Comparison of ENCODE assay signal across 6 cellular contexts in the genomic region with DNA sequence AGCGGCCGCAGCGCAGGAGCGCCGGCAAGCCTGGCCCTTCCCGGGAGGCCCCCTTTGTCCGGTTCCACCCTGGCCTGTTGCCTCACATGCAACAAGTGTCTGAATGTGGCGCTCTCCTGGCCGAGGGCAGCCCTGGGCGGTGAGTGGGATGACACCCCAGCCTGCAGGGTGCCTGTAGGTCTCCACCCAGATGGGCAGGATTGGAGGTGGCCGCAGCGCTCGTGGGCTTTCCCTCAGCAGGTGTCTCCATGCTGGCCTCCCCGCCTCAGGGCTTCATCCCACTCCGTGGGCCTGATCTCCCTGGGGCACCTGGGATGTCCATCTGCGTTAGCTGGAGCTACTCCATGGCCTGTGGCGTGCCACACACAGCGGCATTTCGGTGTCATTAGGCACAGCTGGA. TPM values are rescaled to one million over a fixed set of nuclear protein-coding genes. Genes with fewer than 3 reads are reported as not detected.
DNase-seq lines count a peak whose midpoint lies in the region; ATAC-seq and TF ChIP-seq lines count a peak whose summit lies in the region.

No MANE protein-coding gene starts in this region.

- H3K27ac Mint-ChIP-seq in IgD-negative memory B cell (peak overlapping the region in 2 of 3 donors; percentile 90 to 94), progenitor cell of endocrine pancreas (no peak overlapping the region)

- TF ChIP-seq CTCF in progenitor cell of endocrine pancreas (IDR thresholded peaks at IDR 0.05; ENCODE audit: unreplicated experiment) = no peak

- H3K36me3 Mint-ChIP-seq in IgD-negative memory B cell (no peaks in the 10 kb centered on the region), progenitor cell of endocrine pancreas (ENCODE audit: insufficient read depth) (peaks cover 3% of the 10 kb centered on the region)

- no peaks in the 10 kb centered on the region for H3K9me3 ChIP-seq in duodenal mucosa (ENCODE audit: control insufficient read depth in 1 of 2, low read length in 2 of 2)

- no peak for ATAC-seq in HG03432 (IDR thresholded peaks at IDR 0.05; ENCODE audit: unreplicated experiment)

- peaks cover 7 to 16% (median 15%) of the 10 kb centered on the region in 3 donors for H3K4me1 Mint-ChIP-seq in IgD-negative memory B cell
- peaks cover 22% of the 10 kb centered on the region for H3K4me1 Mint-ChIP-seq in progenitor cell of endocrine pancreas (ENCODE audit: low read depth)

- H3K27ac ChIP-seq in duodenal mucosa (ENCODE audit: low read depth, low read length) = no peak overlapping the region

- H3K9me3 Mint-ChIP-seq in IgD-negative memory B cell (no peaks in the 10 kb centered on the region), progenitor cell of endocrine pancreas (ENCODE audit: low read depth) (no peaks in the 10 kb centered on the region)

- peaks cover 19 to 28% of the 10 kb centered on the region in 2 donors for H3K4me1 ChIP-seq in duodenal mucosa (ENCODE audit: control insufficient read depth in 1 of 2, insufficient read depth in 2 of 2, low read length in 2 of 2)

- peaks cover 0 to 8% of the 10 kb centered on the region in 2 donors for H3K36me3 ChIP-seq in duodenal mucosa (ENCODE audit: control insufficient read depth in 1 of 2, insufficient read depth in 2 of 2, low read length in 2 of 2)

- H3K4me3 Mint-ChIP-seq in IgD-negative memory B cell (peak overlapping the region; percentile 81 to 92 (median 82)), progenitor cell of endocrine pancreas (ENCODE audit: low read depth) (peak overlapping the region; percentile 77)

- H3K27me3 Mint-ChIP-seq in IgD-negative memory B cell = no peaks in the 10 kb centered on the region
- H3K27me3 Mint-ChIP-seq in progenitor cell of endocrine pancreas = no peaks in the 10 kb centered on the region

- DNase-seq in progenitor cell of endocrine pancreas (ENCODE audit: low spot score, unreplicated experiment) (no peak), NCI-H748 treated with DMSO at 0.1 percent for 48 hours (lab: John Stamatoyannopoulos, UW) (no peak), retina (no peak)

- H3K4me3 ChIP-seq in duodenal mucosa (ENCODE audit: low read depth in 1 of 2, low read length in 2 of 2) = peak overlapping the region; percentile 84 to 91

- H3K27me3 ChIP-seq in duodenal mucosa (ENCODE audit: control insufficient read depth in 1 of 2, insufficient read depth in 2 of 2, low read length in 2 of 2) = no peaks in the 10 kb centered on the region

- H3K9ac ChIP-seq in duodenal mucosa (ENCODE audit: low read depth in 1 of 2, low read length in 2 of 2) = peak overlapping the region; percentile 48 to 94

RNA-seq across cellular contexts. Expression of gene MIB2, which starts 1.5 kb away (rescaled TPM):
- polyA plus RNA-seq in IgD-negative memory B cell = 22.4 TPM
- total RNA-seq in progenitor cell of endocrine pancreas = 132 and 144 TPM in 2 replicates

RNA-seq across cellular contexts. Expression of gene MMP23B, which starts 15.1 kb away (rescaled TPM):
- 0.93 TPM for polyA plus RNA-seq in IgD-negative memory B cell
- total RNA-seq in progenitor cell of endocrine pancreas = 4.4 and 5.3 TPM in 2 replicates

RNA-seq across cellular contexts. Expression of gene FNDC10, which starts 16.9 kb away (rescaled TPM):
- not detected for polyA plus RNA-seq in IgD-negative memory B cell
- total RNA-seq in progenitor cell of endocrine pancreas = 2.7 and 4.2 TPM in 2 replicates

RNA-seq across cellular contexts. Expression of gene CDK11B, which starts 42.0 kb away (rescaled TPM):
- 19.9 TPM for polyA plus RNA-seq in IgD-negative memory B cell
- 26.3 and 28.7 TPM in 2 replicates for total RNA-seq in progenitor cell of endocrine pancreas

RNA-seq across cellular contexts. Expression of gene SSU72, which starts 42.2 kb away (rescaled TPM):
- polyA plus RNA-seq in IgD-negative memory B cell = 176 TPM
- total RNA-seq in progenitor cell of endocrine pancreas = 114 and 118 TPM in 2 replicates
